Comparison of ENCODE assay signal across 8 cellular contexts in genomic region chr1:172359531-172359991, GRCh38.
A peak's percentile ranks its signal among the peaks of the same experiment; 100 is the strongest.
DNase-seq lines count a peak whose midpoint lies in the region; ATAC-seq, FAIRE-seq and TF ChIP-seq lines count a peak whose summit lies in the region.

No MANE protein-coding gene starts in this region.

- H4K20me1 ChIP-seq in fibroblast of lung (ENCODE audit: control insufficient read depth, extremely low read depth, insufficient read depth, low read length) = no peaks in the 10 kb centered on the region

- no peaks in the 10 kb centered on the region for H3K27me3 ChIP-seq in fibroblast of lung (ENCODE audit: control insufficient read depth, insufficient read depth, low read length)
- no peaks in the 10 kb centered on the region for H3K27me3 ChIP-seq in subcutaneous abdominal adipose tissue (ENCODE audit: control insufficient read depth in 5 of 5, insufficient read depth in 4 of 5, low read length in 5 of 5)

- H3K9me3 ChIP-seq in fibroblast of lung (ENCODE audit: control insufficient read depth, insufficient read depth, low read depth, low read length) (no peaks in the 10 kb centered on the region), subcutaneous abdominal adipose tissue (ENCODE audit: control insufficient read depth in 5 of 5, low read length in 5 of 5) (no peaks in the 10 kb centered on the region)

- no peak for ATAC-seq in HG03565 (IDR thresholded peaks at IDR 0.05; ENCODE audit: unreplicated experiment)

- TF ChIP-seq CTCF in fibroblast of lung (conservative IDR thresholded peaks at IDR 0.05 in 1 of 2, IDR thresholded peaks at IDR 0.05 in 1 of 2; ENCODE audit: low read depth in 1 of 2, low read length in 2 of 2) = no peak

- DNase-seq in NCI-H748 (lab: John Stamatoyannopoulos, UW; ENCODE audit: unreplicated experiment) (peak; percentile 8), NCI-H748 treated with DMSO at 0.1 percent for 48 hours (lab: John Stamatoyannopoulos, UW) (no peak), RPMI7951 (ENCODE audit: low read depth) (peak; percentile 50), fibroblast of lung (ENCODE audit: low read depth in 2 of 2) (peak; percentile 51 to 94), GM19238 (ENCODE audit: insufficient read length, low spot score) (no peak), H54 (ENCODE audit: insufficient read length, low spot score) (no peak)

- no peak overlapping the region for H3K9ac ChIP-seq in fibroblast of lung (ENCODE audit: insufficient read depth, low read length)
- no peak overlapping the region for H3K9ac ChIP-seq in subcutaneous abdominal adipose tissue (ENCODE audit: low read length in 5 of 5)

- no peaks in the 10 kb centered on the region for H3K36me3 ChIP-seq in fibroblast of lung (ENCODE audit: control insufficient read depth, insufficient read depth, low read length)
- no peaks in the 10 kb centered on the region for H3K36me3 ChIP-seq in subcutaneous abdominal adipose tissue (ENCODE audit: control insufficient read depth in 5 of 5, insufficient read depth in 5 of 5, low read length in 5 of 5)

- no peak for TF ChIP-seq POLR2A in H54 (IDR thresholded peaks at IDR 0.05; ENCODE audit: low read depth, low read length)

- FAIRE-seq in H54 (lab: Jason Lieb, UNC) = no peak

- H3K4me3 ChIP-seq in fibroblast of lung (replicated peaks in 1 of 4; ENCODE audit: control extremely low read depth in 1 of 4, insufficient read depth in 1 of 4, low read depth in 3 of 4, low read length in 4 of 4) (peak overlapping the region in 1 of 4 experiments; percentile 8), subcutaneous abdominal adipose tissue (ENCODE audit: low read depth in 1 of 5, low read length in 5 of 5) (no peak overlapping the region)

- no peaks in the 10 kb centered on the region for H3K79me2 ChIP-seq in fibroblast of lung (ENCODE audit: control insufficient read depth, insufficient read depth, low read length)

- H2AFZ ChIP-seq in fibroblast of lung (ENCODE audit: low read length) = no peak overlapping the region

- peak overlapping the region; percentile 81 for H3K4me2 ChIP-seq in fibroblast of lung (ENCODE audit: extremely low read depth, insufficient read depth, low read length)

- H3K4me1 ChIP-seq in fibroblast of lung (ENCODE audit: control insufficient read depth, extremely low read depth, insufficient read depth, low read length) (peaks cover 18% of the 10 kb centered on the region), subcutaneous abdominal adipose tissue (ENCODE audit: control insufficient read depth in 5 of 5, insufficient read depth in 5 of 5, low read length in 5 of 5) (peaks cover 0 to 23% (median 22%) of the 10 kb centered on the region in 5 donors)

- H3K27ac ChIP-seq in fibroblast of lung (ENCODE audit: insufficient read depth, low read length) (no peak overlapping the region), subcutaneous abdominal adipose tissue (ENCODE audit: low read depth, low read length) (peak overlapping the region; percentile 91)

Comparison
In these comparisons a context has a peak if more than half of its experiments do, and no peak if none do; other contexts are left out.
1. DNase-seq: peak in NCI-H748 (single experiment), RPMI7951 (single experiment) and fibroblast of lung (2 of 2); none in NCI-H748 treated with DMSO at 0.1 percent for 48 hours (single experiment), GM19238 (single experiment) and H54 (single experiment).